In genomic region chr7:50854247-50854646, GRCh38 we compare ENCODE assay signal across 31 cellular contexts.
"Had no signal": no experiment of that assay in that cellular context is flagged by ENCODE, and none has a peak within 500 bp of the region (broad histone marks: within the 10 kb centered on the region; RNA-seq: fewer than 3 reads in every experiment).

No MANE protein-coding gene starts in this region.

- H3K4me1 ChIP-seq: adrenal gland, body of pancreas, breast epithelium had no signal

- ATAC-seq: activated CD8-positive, alpha-beta memory T cell treated with anti-CD3 and anti-CD28 coated beads, Interleukin-2, amount 10 ng/mL, durations not matched to agents 7 days and 5 days; activated CD8-positive, alpha-beta T cell treated with anti-CD3 and anti-CD28 coated beads for 36 hours; activated naive CD4-positive, alpha-beta T cell treated with anti-CD3 and anti-CD28 coated beads, Interleukin-2, amount 50 U/mL, for 72 hours; activated T-cell treated with anti-CD3 and anti-CD28 coated beads, Interleukin-2, amount 50 U/mL, for 4 hours; activated T-cell treated with anti-CD3 and anti-CD28 coated beads, Interleukin-2, amount 50 U/mL, for 72 hours; activated T-helper 17 cell treated with anti-CD3 and anti-CD28 coated beads, Interleukin-2, amount 50 U/mL, for 72 hours; body of pancreas had no signal

- H3K27ac ChIP-seq: adrenal gland, body of pancreas, brain microvascular endothelial cell, breast epithelium, VCaP had no signal

- H3K4me3 ChIP-seq: adrenal gland, body of pancreas, breast epithelium had no signal

- DNase-seq: activated B cell treated with CpG ODN at 0.5 μM for 24 hours; activated CD4-positive, alpha-beta memory T cell treated with anti-CD3 and anti-CD28 coated beads for 36 hours; activated CD4-positive, alpha-beta T cell treated with anti-CD3 and anti-CD28 coated beads for 4 hours; activated CD4-positive, alpha-beta T cell treated with anti-CD3 and anti-CD28 coated beads, Interleukin-2, amount 10 ng/mL, durations not matched to agents 24 days and 14 days; activated CD4-positive, alpha-beta T cell treated with anti-CD3 and anti-CD28 coated beads, Interleukin-2, amount 50 U/mL, for 1 hour; activated CD4-positive, alpha-beta T cell treated with anti-CD3 and anti-CD28 coated beads, Interleukin-2, amount 50 U/mL, for 4 hours; activated CD4-positive, CD25-positive, alpha-beta regulatory T cell treated with anti-CD3 and anti-CD28 coated beads, Interleukin-2, amount 50 U/mL, for 72 hours; activated CD8-positive, alpha-beta T cell treated with anti-CD3 and anti-CD28 coated beads for 36 hours; activated effector memory CD4-positive, alpha-beta T cell treated with anti-CD3 and anti-CD28 coated beads, Interleukin-2, amount 50 U/mL, for 16 hours; activated gamma-delta T cell treated with Interleukin-2 at 50 U/mL for 16 hours; activated naive CD4-positive, alpha-beta T cell; activated naive CD4-positive, alpha-beta T cell treated with anti-CD3 and anti-CD28 coated beads for 36 hours; activated naive CD4-positive, alpha-beta T cell treated with anti-CD3 and anti-CD28 coated beads, Interleukin-2, amount 50 U/mL, for 16 hours; activated naive CD8-positive, alpha-beta T cell treated with anti-CD3 and anti-CD28 coated beads for 36 hours; activated T-cell treated with anti-CD3 and anti-CD28 coated beads for 4 hours; activated T-cell treated with anti-CD3 and anti-CD28 coated beads, Interleukin-2, amount 50 U/mL, for 1 hour; activated T-cell treated with anti-CD3 and anti-CD28 coated beads, Interleukin-2, amount 50 U/mL, for 4 hours; activated T-cell treated with anti-CD3 and anti-CD28 coated beads, Interleukin-2, amount 50 U/mL, for 72 hours; adrenal gland; amniotic stem cell; aorta; body of pancreas; brain microvascular endothelial cell; central memory CD4-positive, alpha-beta T cell; T-helper 1 cell; T-helper 9 cell had no signal

- H3K36me3 ChIP-seq: adrenal gland, brain microvascular endothelial cell, breast epithelium had no signal

- H3K27me3 ChIP-seq: adrenal gland, body of pancreas, brain microvascular endothelial cell, breast epithelium had no signal

- H3K9me3 ChIP-seq: adrenal gland, body of pancreas, breast epithelium had no signal
